Comparison of ENCODE assay signal across 1 cellular context in genomic region chr12:94534761-94535613, GRCh38.
A peak's percentile ranks its signal among the peaks of the same experiment; 100 is the strongest.
TF ChIP-seq lines count a peak whose summit lies in the region.

No MANE protein-coding gene starts in this region.

TF ChIP-seq in HepG2, 621 proteins besides CTCF, POLR2A, EP300 and RAD21 (continued from another document):
- TF ChIP-seq HHEX (CRISPR knock-in tag; IDR thresholded peaks at IDR 0.05) (no peak), ZBTB39 (CRISPR knock-in tag; IDR thresholded peaks at IDR 0.05) (no peak), ZC3H13 (CRISPR knock-in tag; IDR thresholded peaks at IDR 0.05) (no peak), CERS6 (CRISPR knock-in tag; IDR thresholded peaks at IDR 0.05) (no peak), ZNF766 (CRISPR knock-in tag; IDR thresholded peaks at IDR 0.05; ENCODE audit: borderline replicate concordance) (no peak), KLF13 (CRISPR knock-in tag; IDR thresholded peaks at IDR 0.05) (no peak), NCOA5 (CRISPR knock-in tag; IDR thresholded peaks at IDR 0.05) (no peak), MAFG (CRISPR knock-in tag; IDR thresholded peaks at IDR 0.05) (no peak), ZNF557 (CRISPR knock-in tag; IDR thresholded peaks at IDR 0.05) (no peak), PRPF4 (IDR thresholded peaks at IDR 0.05; ENCODE audit: low read depth, low read length, poor library complexity, severe bottlenecking) (no peak), POGK (CRISPR knock-in tag; conservative IDR thresholded peaks at IDR 0.05) (no peak)
- TF ChIP-seq, protein P1, sequence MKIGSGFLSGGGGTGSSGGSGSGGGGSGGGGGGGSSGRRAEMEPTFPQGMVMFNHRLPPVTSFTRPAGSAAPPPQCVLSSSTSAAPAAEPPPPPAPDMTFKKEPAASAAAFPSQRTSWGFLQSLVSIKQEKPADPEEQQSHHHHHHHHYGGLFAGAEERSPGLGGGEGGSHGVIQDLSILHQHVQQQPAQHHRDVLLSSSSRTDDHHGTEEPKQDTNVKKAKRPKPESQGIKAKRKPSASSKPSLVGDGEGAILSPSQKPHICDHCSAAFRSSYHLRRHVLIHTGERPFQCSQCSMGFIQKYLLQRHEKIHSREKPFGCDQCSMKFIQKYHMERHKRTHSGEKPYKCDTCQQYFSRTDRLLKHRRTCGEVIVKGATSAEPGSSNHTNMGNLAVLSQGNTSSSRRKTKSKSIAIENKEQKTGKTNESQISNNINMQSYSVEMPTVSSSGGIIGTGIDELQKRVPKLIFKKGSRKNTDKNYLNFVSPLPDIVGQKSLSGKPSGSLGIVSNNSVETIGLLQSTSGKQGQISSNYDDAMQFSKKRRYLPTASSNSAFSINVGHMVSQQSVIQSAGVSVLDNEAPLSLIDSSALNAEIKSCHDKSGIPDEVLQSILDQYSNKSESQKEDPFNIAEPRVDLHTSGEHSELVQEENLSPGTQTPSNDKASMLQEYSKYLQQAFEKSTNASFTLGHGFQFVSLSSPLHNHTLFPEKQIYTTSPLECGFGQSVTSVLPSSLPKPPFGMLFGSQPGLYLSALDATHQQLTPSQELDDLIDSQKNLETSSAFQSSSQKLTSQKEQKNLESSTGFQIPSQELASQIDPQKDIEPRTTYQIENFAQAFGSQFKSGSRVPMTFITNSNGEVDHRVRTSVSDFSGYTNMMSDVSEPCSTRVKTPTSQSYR (CRISPR knock-in tag; IDR thresholded peaks at IDR 0.05; ENCODE audit: borderline replicate concordance), result 0 out of 2 replicates have a peak, but pooled peaks have one; percentile 17
